Comparison of ENCODE assay signal across 24 cellular contexts in the genomic region with DNA sequence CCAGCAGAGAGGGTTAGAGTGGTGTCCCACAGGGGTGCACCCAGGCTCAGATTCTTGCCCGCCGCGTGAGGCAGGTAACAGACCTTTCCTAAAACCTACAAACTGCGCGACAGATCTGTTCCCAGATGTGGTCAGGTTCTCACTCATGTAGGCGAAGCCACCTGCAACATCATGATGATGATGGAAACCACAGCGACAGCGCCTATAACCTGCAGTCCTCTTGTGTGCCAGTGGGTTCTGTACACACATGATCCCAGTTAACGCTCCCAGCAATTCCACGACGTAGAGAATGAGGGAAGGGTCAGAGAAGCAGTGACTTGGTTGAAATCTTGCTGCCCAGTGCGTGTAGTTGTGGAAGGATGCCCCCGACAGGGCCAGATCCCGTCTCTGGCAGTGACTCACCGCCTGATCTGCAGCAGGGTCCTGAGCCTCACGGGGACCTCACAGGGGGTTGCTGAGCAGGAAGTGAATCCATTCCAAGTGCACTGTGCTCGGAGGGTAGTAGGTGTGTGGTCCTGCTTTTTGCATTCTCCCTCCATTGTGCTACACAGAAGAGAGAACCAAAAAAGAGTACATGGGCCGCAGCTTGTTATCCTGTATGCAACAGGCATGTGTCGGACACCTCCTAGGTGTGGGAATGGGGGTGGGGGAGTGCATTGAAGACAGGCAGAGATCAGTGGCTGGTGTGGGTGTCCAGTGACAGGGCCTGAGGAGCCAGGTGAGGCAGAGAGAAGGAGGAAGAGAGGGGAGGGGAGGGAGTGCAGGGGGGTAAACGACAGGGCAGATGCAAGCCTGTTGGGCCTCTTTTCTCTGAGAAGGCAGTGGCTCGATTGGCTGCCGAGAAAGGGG.
"Had no signal": no experiment of that assay in that cellular context is flagged by ENCODE, and none has a peak within 500 bp of the region (broad histone marks: within the 10 kb centered on the region; RNA-seq: fewer than 3 reads in every experiment).

No MANE protein-coding gene starts in this region.

- H3K36me3 ChIP-seq: colonic mucosa had no signal

- ATAC-seq: gastroesophageal sphincter, left cardiac atrium, left ventricle myocardium superior had no signal

- H3K27ac Mint-ChIP-seq: immature natural killer cell, nephron progenitor cell, type B pancreatic cell had no signal

- FAIRE-seq: kidney, urothelium cell line had no signal

- H3K4me1 ChIP-seq: colonic mucosa, esophagus squamous epithelium, gastroesophageal sphincter, sigmoid colon, stomach had no signal

- H3K9me3 ChIP-seq: colonic mucosa, esophagus squamous epithelium, gastroesophageal sphincter, sigmoid colon, stomach had no signal

- H3K27me3 ChIP-seq: colonic mucosa, esophagus squamous epithelium, gastroesophageal sphincter, sigmoid colon, stomach had no signal

- H3K27me3 Mint-ChIP-seq: naive B cell, type B pancreatic cell had no signal

- H3K27ac ChIP-seq: colonic mucosa, esophagus squamous epithelium, gastroesophageal sphincter, sigmoid colon, skin epidermis, stomach had no signal

- DNase-seq: colonic mucosa; dermis blood vessel endothelial cell; esophagus squamous epithelium; foreskin fibroblast; glutamatergic neuron; immature natural killer cell; kidney; left cardiac atrium; left ventricle myocardium superior; mesendoderm; naive B cell; nephron progenitor cell; posterior cingulate gyrus; sigmoid colon; stimulated activated CD4-positive, alpha-beta T cell treated with anti-CD3 and anti-CD28 coated beads, Interleukin-2, amount 100 ng/mL, for 24 hours; stimulated activated CD4-positive, alpha-beta T cell treated with anti-CD3 and anti-CD28 coated beads, Interleukin-4, amount 100 ng/mL, for 4 hours; stimulated activated naive CD4-positive, alpha-beta T cell; stomach; substantia nigra had no signal

- H3K4me3 Mint-ChIP-seq: immature natural killer cell, naive B cell, nephron progenitor cell, type B pancreatic cell had no signal

- H3K4me3 ChIP-seq: colonic mucosa, esophagus squamous epithelium, gastroesophageal sphincter, lung, sigmoid colon, skin epidermis, stomach had no signal

- H3K9me3 Mint-ChIP-seq: immature natural killer cell, type B pancreatic cell had no signal

- H3K36me3 Mint-ChIP-seq: naive B cell had no signal
